ENCODE assay signal across 27 cellular contexts in the genomic region with DNA sequence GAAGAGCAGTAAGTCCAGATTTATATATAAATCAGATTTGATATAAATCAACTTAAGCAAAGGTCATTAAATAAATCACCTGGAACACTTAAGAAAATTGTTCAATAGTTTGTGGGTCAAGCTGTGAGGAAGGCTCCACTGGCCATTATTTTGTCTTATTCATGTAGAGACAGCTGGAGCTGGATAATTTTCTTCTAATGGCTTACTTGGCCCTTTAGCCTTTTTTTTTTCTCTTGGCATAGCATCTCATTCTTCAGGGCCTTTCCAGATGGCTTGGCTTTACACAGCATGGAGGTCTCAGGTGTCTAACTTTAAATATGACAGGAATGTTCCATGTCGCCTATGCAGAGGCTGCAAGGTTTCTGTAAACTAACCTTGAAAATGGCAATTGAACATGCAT.
"Had no signal": no experiment of that assay in that cellular context is flagged by ENCODE, and none has a peak within 500 bp of the region (broad histone marks: within the 10 kb centered on the region; RNA-seq: fewer than 3 reads in every experiment).

No MANE protein-coding gene starts in this region.

- DNase-seq: activated B cell treated with CpG ODN at 0.5 μM for 24 hours; activated CD4-positive, alpha-beta memory T cell treated with anti-CD3 and anti-CD28 coated beads for 36 hours; activated CD4-positive, alpha-beta T cell treated with anti-CD3 and anti-CD28 coated beads for 1 hour; activated CD4-positive, alpha-beta T cell treated with anti-CD3 and anti-CD28 coated beads, Interleukin-2, amount 10 ng/mL, durations not matched to agents 7 days and 5 days; activated CD8-positive, alpha-beta memory T cell treated with anti-CD3 and anti-CD28 coated beads for 24 hours; activated effector memory CD4-positive, alpha-beta T cell treated with anti-CD3 and anti-CD28 coated beads, Interleukin-2, amount 50 U/mL, for 16 hours; activated naive CD4-positive, alpha-beta T cell treated with Interleukin-2 at 50 U/mL for 16 hours; activated naive CD8-positive, alpha-beta T cell treated with anti-CD3 and anti-CD28 coated beads, Interleukin-2, amount 50 U/mL, for 24 hours; activated T-cell treated with anti-CD3 and anti-CD28 coated beads, Interleukin-2, amount 50 U/mL, for 4 hours; amniotic stem cell; body of pancreas; cortex of kidney; MM.1S; NCI-H187; NCI-H524 treated with DMSO at 0.1 percent for 48 hours; NK-92 treated with Interleukin-12 subunit alpha and Interleukin-12 subunit beta, amount 100 ng/mL, for 24 hours; OCI-M1; RPMI8226; T-cell; T-helper 2 cell; T1000 had no signal

- ATAC-seq: activated naive CD4-positive, alpha-beta T cell treated with anti-CD3 and anti-CD28 coated beads, Interleukin-2, amount 50 U/mL, for 72 hours; activated naive CD8-positive, alpha-beta T cell treated with anti-CD3 and anti-CD28 coated beads, Interleukin-2, amount 50 U/mL, for 24 hours; activated T-cell treated with anti-CD3 and anti-CD28 coated beads, Interleukin-2, amount 50 U/mL, for 4 hours; body of pancreas; Panc1; Right ventricle myocardium inferior; T-cell had no signal

- H3K27ac ChIP-seq: ascending aorta, body of pancreas, KMS-11, SK-N-MC had no signal
